In the genomic region with DNA sequence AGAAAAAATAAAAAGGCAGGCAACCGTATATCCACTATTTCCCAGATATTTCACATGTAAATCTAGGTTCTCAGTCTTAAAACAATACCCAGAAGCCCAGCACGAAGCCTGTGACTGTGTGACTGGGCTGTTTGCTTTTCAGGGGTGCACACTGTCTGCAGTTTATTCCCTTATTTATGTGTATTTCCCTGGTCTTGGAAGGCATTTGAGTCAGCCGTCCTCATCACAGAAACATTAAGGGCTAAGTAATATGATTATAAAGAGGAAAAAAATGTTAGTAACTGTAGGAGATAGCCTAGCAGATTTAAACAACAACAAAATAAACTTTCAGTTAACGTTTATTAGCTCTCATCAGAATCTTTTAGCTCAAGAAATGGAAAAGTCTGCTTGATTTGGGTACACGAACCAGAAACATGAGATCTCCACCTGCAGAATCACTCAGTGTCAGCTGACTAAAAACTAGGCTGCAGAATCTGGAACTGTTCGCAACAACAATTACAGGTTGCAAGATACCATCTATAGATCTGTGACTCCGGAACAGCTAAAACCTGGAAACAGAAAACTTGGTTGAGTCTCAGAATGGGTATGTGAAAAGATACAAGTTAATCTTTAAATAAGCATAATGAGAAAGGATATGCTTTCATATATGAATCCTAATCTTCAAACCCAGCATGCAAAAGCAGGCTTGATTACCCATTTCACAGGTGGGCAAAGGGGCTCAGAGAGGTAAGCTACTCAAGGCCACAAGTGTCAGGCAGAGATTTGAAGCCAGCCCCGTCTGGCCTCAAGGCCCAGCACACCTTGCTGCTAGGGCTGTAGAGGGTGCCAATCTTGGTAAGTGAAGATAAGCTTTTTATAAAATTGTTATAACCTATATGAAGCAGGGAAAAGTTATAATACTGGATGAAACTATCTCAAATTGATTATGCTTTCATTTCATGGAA, we compare ENCODE assay signal across 19 cellular contexts. TPM values are rescaled to one million over a fixed set of nuclear protein-coding genes. Genes with fewer than 3 reads are reported as not detected.
DNase-seq lines count a peak whose midpoint lies in the region; ATAC-seq and TF ChIP-seq lines count a peak whose summit lies in the region.
"Had no signal": no experiment of that assay in that cellular context is flagged by ENCODE, and none has a peak within 500 bp of the region (broad histone marks: within the 10 kb centered on the region; RNA-seq: fewer than 3 reads in every experiment).

No MANE protein-coding gene starts in this region.

- DNase-seq in cardiac muscle cell (ENCODE audit: low read depth in 1 of 2, low spot score in 1 of 2) (no peak), heart left ventricle (no peak), endodermal cell (no peak), nephron progenitor cell (no peak), vagina (ENCODE audit: extremely low spot score in 2 of 2) (no peak), KBM-7 (no peak), NCI-H510A (lab: John Stamatoyannopoulos, UW) (no peak)
- DNase-seq: activated CD8-positive, alpha-beta T cell treated with anti-CD3 and anti-CD28 coated beads, Interleukin-2, amount 10 ng/mL, durations not matched to agents 7 days and 5 days; CD4-positive, alpha-beta T cell; DND-41; natural killer cell; NCI-H1436 treated with DMSO at 0.1 percent for 48 hours; NCI-H446; OCI-M1 had no signal

- H3K27me3 Mint-ChIP-seq in endodermal cell (ENCODE audit: insufficient read depth) (no peaks in the 10 kb centered on the region), nephron progenitor cell (ENCODE audit: low read depth, poor library complexity) (no peaks in the 10 kb centered on the region)
- H3K27me3 Mint-ChIP-seq: activated T-helper 17 cell treated with anti-CD3 and anti-CD28 coated beads, Interleukin-2, amount 50 U/mL, for 72 hours; CD4-positive, alpha-beta T cell had no signal

- H3K4me3 ChIP-seq in cardiac muscle cell (no peak overlapping the region), heart left ventricle (no peak overlapping the region), endodermal cell (ENCODE audit: low read length) (no peak overlapping the region), vagina (no peak overlapping the region)
- H3K4me3 ChIP-seq: right atrium auricular region, thoracic aorta had no signal

- in situ Hi-C loops in KBM-7 (cut with MboI; ENCODE audit: low pct_unique_long_range_greater_than_20kb, low sequenced_read_pairs), result no loop called here

- H3K9ac ChIP-seq in endodermal cell (ENCODE audit: extremely low read depth, low read length, poor library complexity, severe bottlenecking), result no peak overlapping the region

- peaks cover 52% of the 10 kb centered on the region for H3K4me1 ChIP-seq in cardiac muscle cell (ENCODE audit: low read depth)
- peaks cover 0 to 65% (median 29%) of the 10 kb centered on the region in 12 donors for H3K4me1 ChIP-seq in heart left ventricle
- peaks cover 11% of the 10 kb centered on the region for H3K4me1 ChIP-seq in endodermal cell (ENCODE audit: control insufficient read depth, insufficient read depth, low read length)
- H3K4me1 ChIP-seq in vagina, result peaks cover 51% of the 10 kb centered on the region

- ATAC-seq in heart left ventricle (no peak), HG03095 (IDR thresholded peaks at IDR 0.05; ENCODE audit: unreplicated experiment) (no peak)
- ATAC-seq: activated CD8-positive, alpha-beta T cell treated with anti-CD3 and anti-CD28 coated beads, Interleukin-2, amount 10 ng/mL, durations not matched to agents 7 days and 5 days; activated T-helper 17 cell treated with anti-CD3 and anti-CD28 coated beads, Interleukin-2, amount 50 U/mL, for 72 hours; left lobe of liver; natural killer cell had no signal

- H3K36me3 Mint-ChIP-seq in endodermal cell (ENCODE audit: low read depth) (peaks cover 26% of the 10 kb centered on the region), nephron progenitor cell (ENCODE audit: low read depth) (peaks cover 20% of the 10 kb centered on the region)

- TF ChIP-seq CTCF in cardiac muscle cell (IDR thresholded peaks at IDR 0.05; ENCODE audit: low read depth, low read length) (no peak), heart left ventricle (IDR thresholded peaks at IDR 0.05) (no peak), endodermal cell (conservative IDR thresholded peaks at IDR 0.05) (no peak), nephron progenitor cell (IDR thresholded peaks at IDR 0.05) (no peak), vagina (IDR thresholded peaks at IDR 0.05) (no peak)

- H3K9me3 Mint-ChIP-seq in endodermal cell (no peaks in the 10 kb centered on the region), nephron progenitor cell (no peaks in the 10 kb centered on the region)
- H3K9me3 Mint-ChIP-seq: activated T-helper 17 cell treated with anti-CD3 and anti-CD28 coated beads, Interleukin-2, amount 50 U/mL, for 72 hours; CD4-positive, alpha-beta T cell; natural killer cell had no signal

- no peaks in the 10 kb centered on the region for H3K9me3 ChIP-seq in cardiac muscle cell (ENCODE audit: low read depth)
- H3K9me3 ChIP-seq in heart left ventricle, result no peaks in the 10 kb centered on the region
- no peaks in the 10 kb centered on the region for H3K9me3 ChIP-seq in endodermal cell (ENCODE audit: control insufficient read depth, low read length)
- H3K9me3 ChIP-seq in vagina, result no peaks in the 10 kb centered on the region
- H3K9me3 ChIP-seq: right atrium auricular region, thoracic aorta had no signal

- intact Hi-C loops in heart left ventricle (cut with DNase I), result loop anchor here in 1 of 10 donors (5.0 kb wide), 1 partner anchor 139 kb away; no protein-coding TSS in a partner anchor
- intact Hi-C loops in vagina (cut with DNase I), result no loop called here

- H3K27ac ChIP-seq in cardiac muscle cell, result peak overlapping the region; percentile 32
- H3K27ac ChIP-seq in heart left ventricle, result peak overlapping the region in 6 of 12 donors; percentile 5 to 41 (median 13)
- H3K27ac ChIP-seq in endodermal cell (ENCODE audit: low read depth, low read length), result no peak overlapping the region
- H3K27ac ChIP-seq in vagina, result peak overlapping the region; percentile 7
- H3K27ac ChIP-seq: right atrium auricular region, thoracic aorta had no signal

- H3K36me3 ChIP-seq in cardiac muscle cell, result no peaks in the 10 kb centered on the region
- peaks cover 0 to 20% (median 11%) of the 10 kb centered on the region in 9 donors for H3K36me3 ChIP-seq in heart left ventricle
- peaks cover 35% of the 10 kb centered on the region for H3K36me3 ChIP-seq in endodermal cell (ENCODE audit: control insufficient read depth, insufficient read depth, low read length)
- H3K36me3 ChIP-seq in vagina, result peaks cover 0 to 7% of the 10 kb centered on the region in 2 donors
- H3K36me3 ChIP-seq: right atrium auricular region had no signal

- 43 to 61% (median 48%) methylated on average over 8 of the region's 8 CpGs for WGBS in heart left ventricle, 4 donors
- WGBS in endodermal cell (ENCODE audit: insufficient coverage in 1 of 2, insufficient read length in 1 of 2), 2 experiments, result 87 to 93% methylated on average over 4 to 8 of the region's 8 CpGs

- H3K4me3 Mint-ChIP-seq in endodermal cell, result no peak overlapping the region
- no peak overlapping the region for H3K4me3 Mint-ChIP-seq in nephron progenitor cell
- H3K4me3 Mint-ChIP-seq: activated CD8-positive, alpha-beta T cell treated with anti-CD3 and anti-CD28 coated beads, Interleukin-2, amount 10 ng/mL, durations not matched to agents 7 days and 5 days; activated T-helper 17 cell treated with anti-CD3 and anti-CD28 coated beads, Interleukin-2, amount 50 U/mL, for 72 hours; CD4-positive, alpha-beta T cell; natural killer cell had no signal

- peak overlapping the region; percentile 64 for H3K27ac Mint-ChIP-seq in endodermal cell
- peak overlapping the region; percentile 29 for H3K27ac Mint-ChIP-seq in nephron progenitor cell
- H3K27ac Mint-ChIP-seq: activated CD8-positive, alpha-beta T cell treated with anti-CD3 and anti-CD28 coated beads, Interleukin-2, amount 10 ng/mL, durations not matched to agents 7 days and 5 days; activated T-helper 17 cell treated with anti-CD3 and anti-CD28 coated beads, Interleukin-2, amount 50 U/mL, for 72 hours; CD4-positive, alpha-beta T cell; natural killer cell had no signal

- H3K4me1 Mint-ChIP-seq in endodermal cell (peaks cover 47% of the 10 kb centered on the region), nephron progenitor cell (peaks cover 27% of the 10 kb centered on the region)
- H3K4me1 Mint-ChIP-seq: activated T-helper 17 cell treated with anti-CD3 and anti-CD28 coated beads, Interleukin-2, amount 50 U/mL, for 72 hours had no signal

- H3K27me3 ChIP-seq in cardiac muscle cell (no peaks in the 10 kb centered on the region), heart left ventricle (no peaks in the 10 kb centered on the region), endodermal cell (ENCODE audit: control insufficient read depth, insufficient read depth, low read length, poor library complexity, severe bottlenecking) (no peaks in the 10 kb centered on the region), vagina (no peaks in the 10 kb centered on the region)
- H3K27me3 ChIP-seq: right atrium auricular region had no signal

- TF ChIP-seq POLR2A in heart left ventricle (IDR thresholded peaks at IDR 0.05) (no peak), vagina (IDR thresholded peaks at IDR 0.05) (no peak)

RNA-seq across cellular contexts. Expression of a gene that starts 21.1 kb away (rescaled TPM):
- 23.5 and 33.6 TPM in 2 replicates for total RNA-seq in cardiac muscle cell
- polyA plus RNA-seq in cardiac muscle cell, result 17.5 and 18.1 TPM in 2 replicates
- total RNA-seq in heart left ventricle, result 10 to 100 TPM; 15.2 to 42.9 (median 32.4) TPM
- polyA plus RNA-seq in heart left ventricle, result 10 to 100 TPM in 1 of 2 donors, 1 to 10 TPM in 1; 8.1 to 12.4 TPM
- total RNA-seq in endodermal cell, result 10 to 100 TPM; 44.7 to 57.7 TPM
- 22.6 TPM for polyA plus RNA-seq in endodermal cell (2013, experiment 1 of 2)
- polyA plus RNA-seq in endodermal cell (2013, experiment 2 of 2), result 20.2 TPM
- 63.1 TPM for total RNA-seq in vagina
